ENCODE assay signal across 8 cellular contexts in genomic region chr4:13484045-13484748, GRCh38. TPM values are rescaled to one million over a fixed set of nuclear protein-coding genes. Genes with fewer than 3 reads are reported as not detected.
A peak's percentile ranks its signal among the peaks of the same experiment; 100 is the strongest.
DNase-seq lines count a peak whose midpoint lies in the region; ATAC-seq and FAIRE-seq lines count a peak whose summit lies in the region.

Gene RAB28 (minus strand): TSS chr4:13484340.

- peak; percentile 94 for ATAC-seq in GM21381 (IDR thresholded peaks at IDR 0.05; ENCODE audit: unreplicated experiment)

- H3K36me3 ChIP-seq in effector memory CD4-positive, alpha-beta T cell (ENCODE audit: control insufficient read depth, insufficient read depth, low read length) = peaks cover 3% of the 10 kb centered on the region

- peak within 1 kb of the TSS; percentile 93 for H3K4me3 ChIP-seq in effector memory CD4-positive, alpha-beta T cell (ENCODE audit: insufficient read depth, low read depth, low read length, poor library complexity, severe bottlenecking)

- H3K27ac ChIP-seq in effector memory CD4-positive, alpha-beta T cell (ENCODE audit: insufficient read depth, low read length, poor library complexity, severe bottlenecking) = peak within 1 kb of the TSS; percentile 91

- H3K4me1 ChIP-seq in effector memory CD4-positive, alpha-beta T cell (ENCODE audit: control insufficient read depth, insufficient read depth, low read length, poor library complexity, severe bottlenecking) = peaks cover 9% of the 10 kb centered on the region

- no peaks in the 10 kb centered on the region for H3K9me3 ChIP-seq in effector memory CD4-positive, alpha-beta T cell (ENCODE audit: control insufficient read depth, low read length)

- peak; percentile 97 for FAIRE-seq in HTR-8/SVneo (lab: Jason Lieb, UNC)

- H3K27me3 ChIP-seq in effector memory CD4-positive, alpha-beta T cell (replicated peaks; ENCODE audit: control insufficient read depth, insufficient read depth, low read length, poor library complexity, severe bottlenecking) = no peaks in the 10 kb centered on the region

- DNase-seq in COR-L47 (lab: John Stamatoyannopoulos, UW) = peak; percentile 95
- DNase-seq in HTR-8/SVneo (ENCODE audit: insufficient read length, low spot score) = peak; percentile 76
- DNase-seq in NOMO-1 treated with DMSO at 0.1 percent for 48 hours (lab: John Stamatoyannopoulos, UW; ENCODE audit: unreplicated experiment) = peak; percentile 89
- DNase-seq in activated CD8-positive, alpha-beta memory T cell treated with anti-CD3 and anti-CD28 coated beads for 4 hours (ENCODE audit: low read depth in 2 of 2) = peak; percentile 83 to 85
- DNase-seq in effector memory CD4-positive, alpha-beta T cell = peak; percentile 77 to 88 (median 88)
- peak; percentile 95 to 96 for DNase-seq in lung microvascular endothelial cell (ENCODE audit: low read depth in 2 of 2)
- DNase-seq in stimulated activated CD4-positive, alpha-beta T cell treated with anti-CD3 and anti-CD28 coated beads, TNF-alpha, amount 100 ng/mL, for 4 hours (ENCODE audit: low read depth in 3 of 3) = peak; percentile 87

RNA-seq across cellular contexts. Expression of gene RAB28, which starts in this region (rescaled TPM):
- 7.6 and 11.9 TPM in 2 replicates for total RNA-seq in lung microvascular endothelial cell

Comparison
In these comparisons a context has a peak if more than half of its experiments do, and no peak if none do; other contexts are left out.
1. Peak in every context shown above with its lines: DNase-seq, ATAC-seq, H3K4me3 ChIP-seq and H3K27ac ChIP-seq.